Comparison of ENCODE assay signal across 19 cellular contexts in the genomic region with DNA sequence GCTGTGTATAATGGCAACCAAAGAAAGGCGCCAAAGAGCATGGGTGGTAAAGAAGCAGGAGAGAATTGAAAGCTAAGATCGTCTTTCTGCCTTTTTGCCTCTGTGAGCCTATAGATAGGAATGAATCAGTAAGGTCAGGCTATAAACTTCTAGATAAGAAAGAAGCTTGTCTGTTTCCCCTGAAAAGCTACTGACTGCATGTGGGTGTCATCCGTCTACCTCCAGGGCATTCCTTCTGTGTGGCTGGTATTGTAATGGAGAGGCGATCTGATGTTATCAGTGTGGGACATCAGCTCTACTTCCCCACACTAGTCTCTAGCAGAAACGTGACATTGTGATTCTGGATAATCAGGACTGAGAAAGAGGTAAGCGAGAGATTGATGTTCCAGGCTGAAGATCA.
DNase-seq lines count a peak whose midpoint lies in the region; ATAC-seq, FAIRE-seq and TF ChIP-seq lines count a peak whose summit lies in the region.
"Had no signal": no experiment of that assay in that cellular context is flagged by ENCODE, and none has a peak within 500 bp of the region (broad histone marks: within the 10 kb centered on the region; RNA-seq: fewer than 3 reads in every experiment).

No MANE protein-coding gene starts in this region.

- H3K9me3 Mint-ChIP-seq in astrocyte (ENCODE audit: unreplicated experiment) (no peaks in the 10 kb centered on the region), mesothelial cell of epicardium (no peaks in the 10 kb centered on the region)
- H3K9me3 Mint-ChIP-seq in activated T-cell treated with anti-CD3 and anti-CD28 coated beads, Interleukin-2, amount 50 U/mL, for 72 hours: no peaks in the 10 kb centered on the region
- H3K9me3 Mint-ChIP-seq: HFFc6 had no signal

- H3K4me1 Mint-ChIP-seq in astrocyte (ENCODE audit: low read depth, unreplicated experiment) (peaks cover 10% of the 10 kb centered on the region), mesothelial cell of epicardium (peaks cover 20% of the 10 kb centered on the region)
- no peaks in the 10 kb centered on the region for H3K4me1 Mint-ChIP-seq in activated T-cell treated with anti-CD3 and anti-CD28 coated beads, Interleukin-2, amount 50 U/mL, for 72 hours (ENCODE audit: low read depth)
- H3K4me1 Mint-ChIP-seq: CD8-positive, alpha-beta memory T cell had no signal

- 0 out of 3 replicates have a peak, but pooled peaks have one; percentile 37 for ATAC-seq in DND-41 (ENCODE audit: insufficient read depth, low read depth)
- ATAC-seq in activated T-cell treated with anti-CD3 and anti-CD28 coated beads, Interleukin-2, amount 50 U/mL, for 72 hours (replicated peaks in 1 of 2): no peak

- H3K4me3 Mint-ChIP-seq in astrocyte (ENCODE audit: unreplicated experiment) (no peak overlapping the region), mesothelial cell of epicardium (no peak overlapping the region)
- no peak overlapping the region for H3K4me3 Mint-ChIP-seq in activated T-cell treated with anti-CD3 and anti-CD28 coated beads, Interleukin-2, amount 50 U/mL, for 72 hours
- H3K4me3 Mint-ChIP-seq: CD8-positive, alpha-beta memory T cell; HFFc6 had no signal

- H3K27ac Mint-ChIP-seq in astrocyte (ENCODE audit: unreplicated experiment) (no peak overlapping the region), mesothelial cell of epicardium (peak overlapping the region; percentile 60)
- no peak overlapping the region for H3K27ac Mint-ChIP-seq in activated T-cell treated with anti-CD3 and anti-CD28 coated beads, Interleukin-2, amount 50 U/mL, for 72 hours
- H3K27ac Mint-ChIP-seq: CD8-positive, alpha-beta memory T cell; HFFc6 had no signal

- no peak overlapping the region for H3K4me2 ChIP-seq in DND-41 (ENCODE audit: insufficient read depth, low read length)
- H3K4me2 ChIP-seq in astrocyte (ENCODE audit: low read length): no peak overlapping the region
- H3K4me2 ChIP-seq: BLaER1 treated with 17β-estradiol and CSF1 and Interleukin-3, amounts not matched to agents 10 nM and 100 nM had no signal

- peaks cover 21% of the 10 kb centered on the region for H3K4me1 ChIP-seq in DND-41 (ENCODE audit: insufficient read depth, low read length)
- no peaks in the 10 kb centered on the region for H3K4me1 ChIP-seq in astrocyte (ENCODE audit: insufficient read depth, low read length)
- no peaks in the 10 kb centered on the region for H3K4me1 ChIP-seq in effector memory CD4-positive, alpha-beta T cell (ENCODE audit: control insufficient read depth, insufficient read depth, low read length, poor library complexity, severe bottlenecking)
- H3K4me1 ChIP-seq: BLaER1 treated with 17β-estradiol and CSF1 and Interleukin-3, amounts not matched to agents 10 nM and 100 nM had no signal

- H3K79me2 ChIP-seq in DND-41 (ENCODE audit: insufficient read depth, low read length) (no peaks in the 10 kb centered on the region), astrocyte (ENCODE audit: insufficient read depth, low read length) (no peaks in the 10 kb centered on the region)

- H3K4me3 ChIP-seq in DND-41 (ENCODE audit: low read depth in 1 of 2, low read length in 2 of 2) (no peak overlapping the region), astrocyte (ENCODE audit: insufficient read depth, low read depth, low read length) (no peak overlapping the region)
- H3K4me3 ChIP-seq in effector memory CD4-positive, alpha-beta T cell (ENCODE audit: insufficient read depth, low read depth, low read length, poor library complexity, severe bottlenecking): no peak overlapping the region
- H3K4me3 ChIP-seq: BLaER1 treated with 17β-estradiol and CSF1 and Interleukin-3, amounts not matched to agents 10 nM and 100 nM had no signal

- TF ChIP-seq CTCF in DND-41 (IDR thresholded peaks at IDR 0.05; ENCODE audit: borderline replicate concordance, extremely low read depth, low read length, poor library complexity, severe bottlenecking) (no peak), astrocyte (IDR thresholded peaks at IDR 0.05; ENCODE audit: insufficient read depth, low read depth, low read length) (no peak), mesothelial cell of epicardium (IDR thresholded peaks at IDR 0.05; ENCODE audit: unreplicated experiment) (no peak)

- H3K9ac ChIP-seq in DND-41 (ENCODE audit: low read depth, low read length) (no peak overlapping the region), astrocyte (ENCODE audit: low read length) (no peak overlapping the region)
- H3K9ac ChIP-seq: BLaER1 treated with 17β-estradiol and CSF1 and Interleukin-3, amounts not matched to agents 10 nM and 100 nM had no signal

- H3K36me3 Mint-ChIP-seq in astrocyte (ENCODE audit: low read depth, unreplicated experiment) (no peaks in the 10 kb centered on the region), mesothelial cell of epicardium (no peaks in the 10 kb centered on the region)
- no peaks in the 10 kb centered on the region for H3K36me3 Mint-ChIP-seq in activated T-cell treated with anti-CD3 and anti-CD28 coated beads, Interleukin-2, amount 50 U/mL, for 72 hours (ENCODE audit: insufficient read depth in 2 of 2)
- H3K36me3 Mint-ChIP-seq: CD8-positive, alpha-beta memory T cell had no signal

- H4K20me1 ChIP-seq in DND-41 (ENCODE audit: insufficient read depth, low read length): no peaks in the 10 kb centered on the region
- no peaks in the 10 kb centered on the region for H4K20me1 ChIP-seq in astrocyte (ENCODE audit: insufficient read depth, low read length)
- H4K20me1 ChIP-seq: BLaER1 treated with 17β-estradiol and CSF1 and Interleukin-3, amounts not matched to agents 10 nM and 100 nM had no signal

- no peaks in the 10 kb centered on the region for H3K36me3 ChIP-seq in DND-41 (ENCODE audit: insufficient read depth, low read length)
- no peaks in the 10 kb centered on the region for H3K36me3 ChIP-seq in astrocyte (ENCODE audit: insufficient read depth, low read length)
- no peaks in the 10 kb centered on the region for H3K36me3 ChIP-seq in effector memory CD4-positive, alpha-beta T cell (ENCODE audit: control insufficient read depth, insufficient read depth, low read length)
- H3K36me3 ChIP-seq: BLaER1 treated with 17β-estradiol and CSF1 and Interleukin-3, amounts not matched to agents 10 nM and 100 nM had no signal

- H3K27ac ChIP-seq in DND-41 (ENCODE audit: low read length) (0 out of 2 replicates have a peak overlapping the region, but pooled peaks have one; percentile 26), astrocyte (ENCODE audit: low read depth, low read length) (no peak overlapping the region)
- no peak overlapping the region for H3K27ac ChIP-seq in effector memory CD4-positive, alpha-beta T cell (ENCODE audit: insufficient read depth, low read length, poor library complexity, severe bottlenecking)
- H3K27ac ChIP-seq: BLaER1 treated with 17β-estradiol and CSF1 and Interleukin-3, amounts not matched to agents 10 nM and 100 nM had no signal

- H3K27me3 Mint-ChIP-seq in astrocyte (ENCODE audit: low read depth, unreplicated experiment): peaks cover 2% of the 10 kb centered on the region
- H3K27me3 Mint-ChIP-seq in mesothelial cell of epicardium (ENCODE audit: low read depth): no peaks in the 10 kb centered on the region
- peaks cover 17% of the 10 kb centered on the region for H3K27me3 Mint-ChIP-seq in activated T-cell treated with anti-CD3 and anti-CD28 coated beads, Interleukin-2, amount 50 U/mL, for 72 hours (ENCODE audit: low read depth)

- H2AFZ ChIP-seq in DND-41 (ENCODE audit: low read depth, low read length) (no peak overlapping the region), astrocyte (ENCODE audit: low read depth, low read length) (peak overlapping the region; percentile 14)

- DNase-seq in DND-41: no peak
- peak; percentile 10 for DNase-seq in OCI-M1 (lab: John Stamatoyannopoulos, UW)
- DNase-seq in astrocyte (ENCODE audit: low read depth): no peak
- DNase-seq in mesothelial cell of epicardium (ENCODE audit: low spot score in 2 of 2, unreplicated experiment in 2 of 2): no peak
- no peak for DNase-seq in activated gamma-delta T cell (lab: John Stamatoyannopoulos, UW)
- no peak for DNase-seq in activated T-cell treated with anti-CD3 and anti-CD28 coated beads, Interleukin-2, amount 50 U/mL, for 72 hours
- no peak for DNase-seq in frontal cortex (ENCODE audit: low spot score in 2 of 2)
- no peak for DNase-seq in effector memory CD4-positive, alpha-beta T cell
- DNase-seq: CD8-positive, alpha-beta memory T cell; DMS79 treated with DMSO at 0.1 percent for 48 hours; HFFc6; KBM-7; NCI-H1436; NCI-H2029; NCI-H2171 treated with DMSO at 0.1 percent for 48 hours; NCI-H446 treated with DMSO at 0.1 percent for 48 hours; NK-92 treated with Interleukin-12 subunit alpha and Interleukin-12 subunit beta, amount 100 ng/mL, for 24 hours had no signal

- FAIRE-seq in astrocyte (lab: Jason Lieb, UNC) (no peak), frontal cortex (lab: Jason Lieb, UNC) (no peak)
- FAIRE-seq: H1 had no signal

- H3K9me3 ChIP-seq in DND-41 (ENCODE audit: insufficient read depth, low read length, severe bottlenecking): no peaks in the 10 kb centered on the region
- no peaks in the 10 kb centered on the region for H3K9me3 ChIP-seq in astrocyte (ENCODE audit: insufficient read depth, low read depth, low read length)
- no peaks in the 10 kb centered on the region for H3K9me3 ChIP-seq in effector memory CD4-positive, alpha-beta T cell (ENCODE audit: control insufficient read depth, low read length)
- H3K9me3 ChIP-seq: BLaER1 treated with 17β-estradiol and CSF1 and Interleukin-3, amounts not matched to agents 10 nM and 100 nM had no signal

- H3K27me3 ChIP-seq in DND-41 (ENCODE audit: insufficient read depth, low read length, poor library complexity) (no peaks in the 10 kb centered on the region), astrocyte (ENCODE audit: insufficient read depth, low read length) (no peaks in the 10 kb centered on the region)
- no peaks in the 10 kb centered on the region for H3K27me3 ChIP-seq in effector memory CD4-positive, alpha-beta T cell (replicated peaks; ENCODE audit: control insufficient read depth, insufficient read depth, low read length, poor library complexity, severe bottlenecking)
- H3K27me3 ChIP-seq: BLaER1 treated with 17β-estradiol and CSF1 and Interleukin-3, amounts not matched to agents 10 nM and 100 nM had no signal
